ENCODE assay signal across 1 cellular context in genomic region chr4:77473509-77473908, GRCh38.
TF ChIP-seq lines count a peak whose summit lies in the region.

No MANE protein-coding gene starts in this region.

TF ChIP-seq in GM12878, 131 proteins besides CTCF, POLR2A, EP300 and RAD21 (continued from another document):
- no peak for TF ChIP-seq USF2 (IDR thresholded peaks at IDR 0.05; ENCODE audit: borderline replicate concordance, low read depth, low read length)
TF ChIP-seq in GM12878: peak in this region for 0.
